In genomic region chr3:151283907-151284461, GRCh38 we compare ENCODE assay signal across 9 cellular contexts. TPM values are rescaled to one million over a fixed set of nuclear protein-coding genes. Genes with fewer than 3 reads are reported as not detected.
DNase-seq lines count a peak whose midpoint lies in the region; ATAC-seq, FAIRE-seq and TF ChIP-seq lines count a peak whose summit lies in the region.
"Had no signal": no experiment of that assay in that cellular context is flagged by ENCODE, and none has a peak within 500 bp of the region (broad histone marks: within the 10 kb centered on the region; RNA-seq: fewer than 3 reads in every experiment).

No MANE protein-coding gene starts in this region.

- H3K27me3 ChIP-seq in HepG2 (ENCODE audit: control insufficient read depth in 1 of 2, insufficient read depth in 2 of 2, low read length in 2 of 2): no peaks in the 10 kb centered on the region

- no peaks in the 10 kb centered on the region for H3K9me3 ChIP-seq in HepG2 (ENCODE audit: low read length)

- no peak overlapping the region for H3K27ac ChIP-seq in HepG2 (ENCODE audit: extremely low read length, insufficient read depth, low read length)

- no peak for TF ChIP-seq CTCF in AG10803 (conservative IDR thresholded peaks at IDR 0.05; ENCODE audit: low read length)
- TF ChIP-seq CTCF in LNCaP clone FGC (IDR thresholded peaks at IDR 0.05; ENCODE audit: control insufficient read depth, extremely low read depth, insufficient read depth): no peak
- TF ChIP-seq CTCF in HepG2 (CRISPR knock-in tag; IDR thresholded peaks at IDR 0.05): no peak
- no peak for TF ChIP-seq CTCF in GM10266 (IDR thresholded peaks at IDR 0.05; ENCODE audit: control insufficient read depth, insufficient read depth, low read depth, missing control alignments)

- POLR2A ChIA-PET in HepG2 (lab: Yijun Ruan, JAX): no interaction called here

- peaks cover 23% of the 10 kb centered on the region for H3K4me1 ChIP-seq in HepG2 (ENCODE audit: insufficient read depth, low read length)

- no peak overlapping the region for H3K9ac ChIP-seq in HepG2 (ENCODE audit: insufficient read depth, low read depth, low read length)

- H2AFZ ChIP-seq in HepG2 (ENCODE audit: low read length): no peak overlapping the region

- no peaks in the 10 kb centered on the region for H3K36me3 ChIP-seq in HepG2 (replicated peaks in 1 of 2; ENCODE audit: control insufficient read depth in 1 of 2, insufficient read depth in 2 of 2, low read length in 2 of 2)

- ATAC-seq in HepG2 (peak; percentile 83), GM18870 (IDR thresholded peaks at IDR 0.05; ENCODE audit: unreplicated experiment) (no peak)

- H3K4me2 ChIP-seq in HepG2 (ENCODE audit: low read depth, low read length): peak overlapping the region; percentile 58

- CTCF ChIA-PET in HepG2 (lab: Yijun Ruan, JAX; ENCODE audit: low intra/inter-chr PET ratio, low total read pairs): interaction anchor here (2.5 to 6.6 kb wide), 2 partner anchors 56 to 116 kb away, joined by 18 to 130 read pairs; no protein-coding TSS in a partner anchor

- intact Hi-C loops in HepG2 (cut with micrococcal nuclease; ENCODE audit: unreplicated experiment): loop anchor here (1.0 to 5.0 kb wide), 3 partner anchors 57 to 217 kb away; no protein-coding TSS in a partner anchor

- H3K4me3 ChIP-seq in AG10803 (ENCODE audit: low read length) (no peak overlapping the region), LNCaP clone FGC (ENCODE audit: low read depth, low read length) (no peak overlapping the region), HepG2 (replicated peaks in 1 of 3; ENCODE audit: insufficient read depth in 1 of 3, low read depth in 2 of 3, low read length in 3 of 3) (no peak overlapping the region)

- DNase-seq in AG10803 (ENCODE audit: low read depth) (peak; percentile 15), LNCaP clone FGC (ENCODE audit: low read depth) (peak; percentile 54), astrocyte of the hippocampus (ENCODE audit: low read depth, low spot score) (peak; percentile 72), HepG2 (ENCODE audit: low spot score) (peak; percentile 84), NCI-H82 treated with DMSO at 0.1 percent for 48 hours (lab: John Stamatoyannopoulos, UW; ENCODE audit: unreplicated experiment) (no peak), GM10266 (ENCODE audit: extremely low spot score) (no peak), SIG-M5 treated with dmso at 0.1 percent for 504 hours (lab: John Stamatoyannopoulos, UW; ENCODE audit: unreplicated experiment) (no peak)
- DNase-seq: stimulated activated CD4-positive, alpha-beta T cell treated with anti-CD3 and anti-CD28 coated beads, Interleukin-12 subunit alpha, Interleukin-12 subunit beta, amount 100 ng/mL, for 4 hours had no signal

- in situ Hi-C loops in HepG2 (cut with HindIII; ENCODE audit: extremely low pct_ligation_motif_present, low pct_unique_long_range_greater_than_20kb): loop anchor here (5.0 kb wide), 2 partner anchors 57 to 117 kb away; no protein-coding TSS in a partner anchor

- no peaks in the 10 kb centered on the region for H4K20me1 ChIP-seq in HepG2 (ENCODE audit: insufficient read depth, low read length)

- TF ChIP-seq EP300 in HepG2 (IDR thresholded peaks at IDR 0.05; ENCODE audit: low read depth in 2 of 2, low read length in 2 of 2): peak in 1 of 2 experiments; percentile 66; a peak in 2 of 4 replicates
- TF ChIP-seq EP300 in HepG2 (CRISPR knock-in tag; IDR thresholded peaks at IDR 0.05; ENCODE audit: borderline replicate concordance): 0 out of 2 replicates have a peak, but pooled peaks have one; percentile 45

- no TSS peak for BruUV-seq in HepG2 (replicated peaks; lab: Mats Ljungman, UMichigan)

- 0% methylated on average over 5 of the region's 5 CpGs for WGBS in HepG2 (ENCODE audit: low lambda C conversion rate)

- TF ChIP-seq POLR2A in HepG2 (IDR thresholded peaks at IDR 0.05; ENCODE audit: insufficient read depth in 1 of 2, low read depth in 2 of 2, low read length in 2 of 2): no peak

- TF ChIP-seq RAD21 in HepG2 (CRISPR knock-in tag; IDR thresholded peaks at IDR 0.05): no peak

- H3K79me2 ChIP-seq in HepG2 (ENCODE audit: insufficient read depth, low read length): no peaks in the 10 kb centered on the region

- FAIRE-seq in HepG2 (lab: Jason Lieb, UNC): peak; percentile 90

RNA-seq across cellular contexts. Expression of gene P2RY14, which starts 5.6 kb away (rescaled TPM):
- total RNA-seq in HepG2 (2016; rRNA removed; fragmentation: Illumina TruSeq; extraction: Trizol): not detected in 2 replicates
- total RNA-seq in HepG2 (2016; cell fraction: cytosol; rRNA removed; fragmentation: Illumina TruSeq; extraction: Trizol; ENCODE audit: low read depth): not detected in 2 replicates
- total RNA-seq in HepG2 (2016; cell fraction: insoluble cytoplasmic fraction; rRNA removed; fragmentation: Illumina TruSeq; extraction: Trizol): not detected in 2 replicates
- total RNA-seq in HepG2 (2016; cell fraction: membrane; rRNA removed; fragmentation: Illumina TruSeq; extraction: Trizol): not detected in 2 replicates
- not detected in 2 replicates for total RNA-seq in HepG2 (2016; cell fraction: nucleus; rRNA removed; fragmentation: Illumina TruSeq; extraction: Trizol)
- not detected in 2 replicates for polyA plus RNA-seq in HepG2 (2011; rRNA removed)
- polyA plus RNA-seq in HepG2 (2011; cell fraction: cytosol; rRNA removed): not detected in 2 replicates
- not detected in 2 replicates for polyA plus RNA-seq in HepG2 (2011; cell fraction: nucleus; rRNA removed)
- polyA plus RNA-seq in HepG2 (2012): not detected in 2 replicates
- polyA plus RNA-seq in HepG2 (2016; cell fraction: cytosol; fragmentation: Illumina TruSeq; extraction: Trizol; ENCODE audit: low read depth): not detected in 2 replicates
- polyA plus RNA-seq in HepG2 (2016; cell fraction: insoluble cytoplasmic fraction; fragmentation: Illumina TruSeq; extraction: Trizol; ENCODE audit: low read depth): not detected in 2 replicates
- polyA plus RNA-seq in HepG2 (2016; cell fraction: membrane; fragmentation: Illumina TruSeq; extraction: Trizol; ENCODE audit: low read depth): not detected in 2 replicates
- polyA plus RNA-seq in HepG2 (2016; cell fraction: nucleus; fragmentation: Illumina TruSeq; extraction: Trizol; ENCODE audit: insufficient read depth, low read depth): not detected in 2 replicates
- polyA minus RNA-seq in HepG2 (2011; rRNA and poly(A)+ RNA removed; ENCODE audit: low replicate concordance): not detected in 2 replicates
- polyA minus RNA-seq in HepG2 (2011; cell fraction: cytosol; rRNA and poly(A)+ RNA removed): not detected in 2 replicates
- polyA minus RNA-seq in HepG2 (2011; cell fraction: nucleus; rRNA and poly(A)+ RNA removed): not detected in 2 replicates

RNA-seq across cellular contexts. Expression of gene GPR87, which starts 32.6 kb away (rescaled TPM):
- not detected in 2 replicates for total RNA-seq in HepG2 (2016; rRNA removed; fragmentation: Illumina TruSeq; extraction: Trizol)
- total RNA-seq in HepG2 (2016; cell fraction: cytosol; rRNA removed; fragmentation: Illumina TruSeq; extraction: Trizol; ENCODE audit: low read depth): not detected in 2 replicates
- total RNA-seq in HepG2 (2016; cell fraction: insoluble cytoplasmic fraction; rRNA removed; fragmentation: Illumina TruSeq; extraction: Trizol): not detected in 2 replicates
- total RNA-seq in HepG2 (2016; cell fraction: membrane; rRNA removed; fragmentation: Illumina TruSeq; extraction: Trizol): not detected in 2 replicates
- total RNA-seq in HepG2 (2016; cell fraction: nucleus; rRNA removed; fragmentation: Illumina TruSeq; extraction: Trizol): not detected in 2 replicates
- polyA plus RNA-seq in HepG2 (2011; rRNA removed): 0.05 TPM in 1 of 2 replicates, not detected in the other
- not detected in 2 replicates for polyA plus RNA-seq in HepG2 (2011; cell fraction: cytosol; rRNA removed)
- polyA plus RNA-seq in HepG2 (2011; cell fraction: nucleus; rRNA removed): not detected in 2 replicates
- not detected in 2 replicates for polyA plus RNA-seq in HepG2 (2012)
- polyA plus RNA-seq in HepG2 (2016; cell fraction: cytosol; fragmentation: Illumina TruSeq; extraction: Trizol; ENCODE audit: low read depth): not detected in 2 replicates
- not detected in 2 replicates for polyA plus RNA-seq in HepG2 (2016; cell fraction: insoluble cytoplasmic fraction; fragmentation: Illumina TruSeq; extraction: Trizol; ENCODE audit: low read depth)
- not detected in 2 replicates for polyA plus RNA-seq in HepG2 (2016; cell fraction: membrane; fragmentation: Illumina TruSeq; extraction: Trizol; ENCODE audit: low read depth)
- polyA plus RNA-seq in HepG2 (2016; cell fraction: nucleus; fragmentation: Illumina TruSeq; extraction: Trizol; ENCODE audit: insufficient read depth, low read depth): not detected in 2 replicates
- not detected in 2 replicates for polyA minus RNA-seq in HepG2 (2011; rRNA and poly(A)+ RNA removed; ENCODE audit: low replicate concordance)
- not detected in 2 replicates for polyA minus RNA-seq in HepG2 (2011; cell fraction: cytosol; rRNA and poly(A)+ RNA removed)
- polyA minus RNA-seq in HepG2 (2011; cell fraction: nucleus; rRNA and poly(A)+ RNA removed): not detected in 2 replicates

RNA-seq across cellular contexts. Expression of gene P2RY13, which starts 45.4 kb away (rescaled TPM):
- total RNA-seq in HepG2 (2016; rRNA removed; fragmentation: Illumina TruSeq; extraction: Trizol): not detected in 2 replicates
- not detected in 2 replicates for total RNA-seq in HepG2 (2016; cell fraction: cytosol; rRNA removed; fragmentation: Illumina TruSeq; extraction: Trizol; ENCODE audit: low read depth)
- total RNA-seq in HepG2 (2016; cell fraction: insoluble cytoplasmic fraction; rRNA removed; fragmentation: Illumina TruSeq; extraction: Trizol): not detected in 2 replicates
- total RNA-seq in HepG2 (2016; cell fraction: membrane; rRNA removed; fragmentation: Illumina TruSeq; extraction: Trizol): not detected in 2 replicates
- not detected in 2 replicates for total RNA-seq in HepG2 (2016; cell fraction: nucleus; rRNA removed; fragmentation: Illumina TruSeq; extraction: Trizol)
- not detected in 2 replicates for polyA plus RNA-seq in HepG2 (2011; rRNA removed)
- not detected in 2 replicates for polyA plus RNA-seq in HepG2 (2011; cell fraction: cytosol; rRNA removed)
- polyA plus RNA-seq in HepG2 (2011; cell fraction: nucleus; rRNA removed): not detected in 2 replicates
- not detected in 2 replicates for polyA plus RNA-seq in HepG2 (2012)
- polyA plus RNA-seq in HepG2 (2016; cell fraction: cytosol; fragmentation: Illumina TruSeq; extraction: Trizol; ENCODE audit: low read depth): not detected in 2 replicates
- not detected in 2 replicates for polyA plus RNA-seq in HepG2 (2016; cell fraction: insoluble cytoplasmic fraction; fragmentation: Illumina TruSeq; extraction: Trizol; ENCODE audit: low read depth)
- not detected in 2 replicates for polyA plus RNA-seq in HepG2 (2016; cell fraction: membrane; fragmentation: Illumina TruSeq; extraction: Trizol; ENCODE audit: low read depth)
- polyA plus RNA-seq in HepG2 (2016; cell fraction: nucleus; fragmentation: Illumina TruSeq; extraction: Trizol; ENCODE audit: insufficient read depth, low read depth): not detected in 2 replicates
- polyA minus RNA-seq in HepG2 (2011; rRNA and poly(A)+ RNA removed; ENCODE audit: low replicate concordance): not detected in 2 replicates
- polyA minus RNA-seq in HepG2 (2011; cell fraction: cytosol; rRNA and poly(A)+ RNA removed): not detected in 2 replicates
- not detected in 2 replicates for polyA minus RNA-seq in HepG2 (2011; cell fraction: nucleus; rRNA and poly(A)+ RNA removed)

Comparison
In these comparisons a context has a peak if more than half of its experiments do, and no peak if none do; other contexts are left out.
1. DNase-seq: peak in AG10803 (single experiment), LNCaP clone FGC (single experiment), astrocyte of the hippocampus (single experiment) and HepG2 (single experiment); none in NCI-H82 treated with DMSO at 0.1 percent for 48 hours (single experiment), GM10266 (single experiment) and SIG-M5 treated with dmso at 0.1 percent for 504 hours (single experiment).